In the genomic region with DNA sequence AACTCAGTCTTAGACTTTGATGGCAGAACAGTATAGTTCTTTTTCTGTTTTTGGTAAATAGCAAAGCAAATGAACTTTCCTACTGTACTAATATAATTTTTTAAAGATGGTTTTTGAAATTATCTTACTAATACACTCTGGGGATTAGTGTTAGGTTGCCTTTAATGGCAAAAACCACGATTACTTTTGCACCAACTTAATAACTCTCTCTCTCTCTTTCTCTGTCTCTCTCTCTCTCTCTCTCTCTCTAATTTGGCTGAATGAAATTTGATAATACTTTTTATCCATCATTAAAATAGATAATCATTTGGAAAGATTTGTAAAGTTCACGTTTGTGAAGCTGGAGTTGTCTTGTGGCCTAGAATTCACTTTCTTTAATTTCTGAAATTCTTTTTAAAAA, we compare ENCODE assay signal across 7 cellular contexts.
"Had no signal": no experiment of that assay in that cellular context is flagged by ENCODE, and none has a peak within 500 bp of the region (broad histone marks: within the 10 kb centered on the region; RNA-seq: fewer than 3 reads in every experiment).

No MANE protein-coding gene starts in this region.

- DNase-seq: IMR-90, KBM-7, KG1 had no signal

- ATAC-seq: HepG2, K562 had no signal

- H3K27ac ChIP-seq: HL-60 had no signal

- H3K27ac Mint-ChIP-seq: IgD-negative memory B cell had no signal

- H3K4me3 ChIP-seq: K562 had no signal

- H3K9me3 Mint-ChIP-seq: IgD-negative memory B cell had no signal

- H3K27me3 Mint-ChIP-seq: IgD-negative memory B cell had no signal
